13 cellular contexts compared by ENCODE assay signal in the genomic region with DNA sequence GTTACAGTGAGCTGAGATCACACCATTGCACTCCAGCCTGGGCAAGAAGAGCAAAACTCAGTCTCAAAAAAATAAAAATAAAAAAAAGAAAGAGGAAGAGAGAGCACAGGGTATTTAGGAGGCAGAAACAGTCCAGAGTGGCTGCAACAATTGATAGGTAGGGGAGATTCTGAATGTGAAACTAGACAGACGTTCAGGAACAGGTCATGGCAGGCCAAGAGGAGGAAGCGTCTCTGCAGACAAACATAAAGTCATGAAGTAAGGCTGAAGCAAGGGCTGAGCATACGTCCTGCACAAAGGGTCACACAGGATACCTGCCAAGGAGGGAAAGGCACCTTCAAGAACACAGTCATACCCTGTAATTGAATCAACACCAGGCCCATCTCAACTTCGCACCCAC.
A peak's percentile ranks its signal among the peaks of the same experiment; 100 is the strongest.
DNase-seq lines count a peak whose midpoint lies in the region; ATAC-seq and TF ChIP-seq lines count a peak whose summit lies in the region.
"Had no signal": no experiment of that assay in that cellular context is flagged by ENCODE, and none has a peak within 500 bp of the region (broad histone marks: within the 10 kb centered on the region; RNA-seq: fewer than 3 reads in every experiment).

No MANE protein-coding gene starts in this region.

- H3K27ac ChIP-seq in RWPE2 (ENCODE audit: poor library complexity, severe bottlenecking) (peak overlapping the region; percentile 41), tibial artery (no peak overlapping the region)
- H3K27ac ChIP-seq: right lobe of liver had no signal

- H3K4me3 Mint-ChIP-seq in T-helper 17 cell, result no peak overlapping the region

- H3K36me3 Mint-ChIP-seq in T-helper 17 cell (ENCODE audit: low read depth), result no peaks in the 10 kb centered on the region

- ATAC-seq in GM21360 (IDR thresholded peaks at IDR 0.05; ENCODE audit: unreplicated experiment) (peak; percentile 90), HG03066 (IDR thresholded peaks at IDR 0.05; ENCODE audit: low read depth, unreplicated experiment) (peak; percentile 97), RWPE2 (ENCODE audit: low read depth) (peak; percentile 40; the same call in 2 of the 3 replicates), T-helper 17 cell (no peak)
- ATAC-seq: left ventricle myocardium superior had no signal

- H3K4me1 Mint-ChIP-seq in T-helper 17 cell, result peaks cover 4% of the 10 kb centered on the region

- in situ Hi-C loops in GM13977 (cut with MboI; ENCODE audit: low pct_unique_long_range_greater_than_20kb, low sequenced_read_pairs, unreplicated experiment), result no loop called here

- H3K9me3 ChIP-seq in RWPE2 (ENCODE audit: severe bottlenecking) (no peaks in the 10 kb centered on the region), tibial artery (no peaks in the 10 kb centered on the region), T-helper 17 cell (ENCODE audit: control insufficient read depth, low read length, poor library complexity, severe bottlenecking) (no peaks in the 10 kb centered on the region)
- H3K9me3 ChIP-seq: BE2C, right lobe of liver had no signal

- H3K36me3 ChIP-seq in RWPE2 (ENCODE audit: low read depth) (no peaks in the 10 kb centered on the region), tibial artery (no peaks in the 10 kb centered on the region)
- H3K36me3 ChIP-seq: BE2C, right lobe of liver had no signal

- no peaks in the 10 kb centered on the region for H3K27me3 ChIP-seq in RWPE2 (ENCODE audit: insufficient read depth, poor library complexity, severe bottlenecking)
- no peaks in the 10 kb centered on the region for H3K27me3 ChIP-seq in tibial artery
- H3K27me3 ChIP-seq: BE2C, right lobe of liver had no signal

- peaks cover 20% of the 10 kb centered on the region for H3K27me3 Mint-ChIP-seq in T-helper 17 cell

- intact Hi-C loops in tibial artery (cut with DNase I; ENCODE audit: low total_unique reads), result no loop called here

- H3K4me1 ChIP-seq in RWPE2 (ENCODE audit: insufficient read depth, poor library complexity, severe bottlenecking), result peaks cover 4% of the 10 kb centered on the region
- H3K4me1 ChIP-seq in tibial artery, result no peaks in the 10 kb centered on the region
- H3K4me1 ChIP-seq: BE2C, right lobe of liver had no signal

- TF ChIP-seq CTCF in GM13977 (IDR thresholded peaks at IDR 0.05; ENCODE audit: extremely low read depth, insufficient read depth, missing control alignments) (no peak), RWPE2 (IDR thresholded peaks at IDR 0.05; ENCODE audit: poor library complexity, severe bottlenecking) (no peak), tibial artery (IDR thresholded peaks at IDR 0.05) (no peak)

- no peak overlapping the region for H3K4me3 ChIP-seq in RWPE2 (ENCODE audit: severe bottlenecking)
- no peak overlapping the region for H3K4me3 ChIP-seq in tibial artery
- H3K4me3 ChIP-seq: right lobe of liver had no signal

- DNase-seq in GM13977 (ENCODE audit: low spot score), result peak; percentile 48
- DNase-seq in RWPE2 (ENCODE audit: low spot score), result no peak
- no peak for DNase-seq in tibial artery
- no peak for DNase-seq in KG1 (lab: John Stamatoyannopoulos, UW)
- no peak for DNase-seq in T-helper 17 cell
- no peak for DNase-seq in T1000 (lab: John Stamatoyannopoulos, UW)
- DNase-seq: activated CD8-positive, alpha-beta memory T cell treated with anti-CD3 and anti-CD28 coated beads, Interleukin-2, amount 50 U/mL, for 48 hours; BE2C; left ventricle myocardium superior; NCI-H2029 treated with DMSO at 0.1 percent for 48 hours; right lobe of liver had no signal

- no peak overlapping the region for H3K27ac Mint-ChIP-seq in T-helper 17 cell
